Comparison of ENCODE assay signal across 1 cellular context in genomic region chr3:42853739-42854302, GRCh38.
TF ChIP-seq lines count a peak whose summit lies in the region.

No MANE protein-coding gene starts in this region.

TF ChIP-seq in HepG2, 621 proteins besides CTCF, POLR2A, EP300 and RAD21 (continued from another document and continues in another):
- TF ChIP-seq ZNF574 (CRISPR knock-in tag; IDR thresholded peaks at IDR 0.05) = peak; percentile 67; the same call in 1 of the 2 replicates
- peak; percentile 92 for TF ChIP-seq TBX2 (CRISPR knock-in tag; IDR thresholded peaks at IDR 0.05; ENCODE audit: borderline replicate concordance)
- peak; percentile 43 for TF ChIP-seq SKI (IDR thresholded peaks at IDR 0.05; ENCODE audit: partially characterized antibody)
- peak; percentile 94 for TF ChIP-seq RXRA (CRISPR knock-in tag; IDR thresholded peaks at IDR 0.05)
- TF ChIP-seq THAP11 (CRISPR knock-in tag; IDR thresholded peaks at IDR 0.05) = peak; percentile 57
- TF ChIP-seq MXI1 (IDR thresholded peaks at IDR 0.05; ENCODE audit: borderline replicate concordance, low read depth, low read length) = peak; percentile 60; the same call in 1 of the 3 replicates
- peak; percentile 96 for TF ChIP-seq NR2F6 (IDR thresholded peaks at IDR 0.05)
- TF ChIP-seq NR2F6 (CRISPR knock-in tag; IDR thresholded peaks at IDR 0.05) = peak; percentile 95
- TF ChIP-seq ZNF143 (CRISPR knock-in tag; IDR thresholded peaks at IDR 0.05) = no peak
- TF ChIP-seq KDM3A (CRISPR knock-in tag; IDR thresholded peaks at IDR 0.05; ENCODE audit: low read depth) = peak; percentile 41; the same call in 1 of the 2 replicates
- peak; percentile 79 for TF ChIP-seq ZNF280D (CRISPR knock-in tag; IDR thresholded peaks at IDR 0.05)
- TF ChIP-seq ZC3H13 (CRISPR knock-in tag; IDR thresholded peaks at IDR 0.05) = no peak
- no peak for TF ChIP-seq PLRG1 (conservative IDR thresholded peaks at IDR 0.05)
- TF ChIP-seq FOXP4 (CRISPR knock-in tag; IDR thresholded peaks at IDR 0.05) = peak; percentile 99
- peak; percentile 80 for TF ChIP-seq HNF4G (IDR thresholded peaks at IDR 0.05; ENCODE audit: borderline replicate concordance, low read depth, low read length)
- peak; percentile 46; the same call in 1 of the 2 replicates for TF ChIP-seq HNF4G (CRISPR knock-in tag; IDR thresholded peaks at IDR 0.05; ENCODE audit: borderline replicate concordance, low read depth)
- peak; percentile 100 for TF ChIP-seq FOXO1 (CRISPR knock-in tag; IDR thresholded peaks at IDR 0.05)
- TF ChIP-seq ZNF878 (CRISPR knock-in tag; IDR thresholded peaks at IDR 0.05) = peak; percentile 61; the same call in 1 of the 2 replicates
- no peak for TF ChIP-seq ZNF629 (CRISPR knock-in tag; conservative IDR thresholded peaks at IDR 0.05)
- TF ChIP-seq ZNF547 (CRISPR knock-in tag; IDR thresholded peaks at IDR 0.05) = peak; percentile 21; the same call in 1 of the 2 replicates
- peak; percentile 84 for TF ChIP-seq ELF3 (CRISPR knock-in tag; IDR thresholded peaks at IDR 0.05)
- peak; percentile 64 for TF ChIP-seq ASH2L (IDR thresholded peaks at IDR 0.05; ENCODE audit: insufficient read length, low read depth, low read length)
- TF ChIP-seq ISL2 (CRISPR knock-in tag; IDR thresholded peaks at IDR 0.05) = peak; percentile 95
- no peak for TF ChIP-seq RNF219 (CRISPR knock-in tag; IDR thresholded peaks at IDR 0.05)
- peak; percentile 96 for TF ChIP-seq SIX1 (CRISPR knock-in tag; IDR thresholded peaks at IDR 0.05; ENCODE audit: borderline replicate concordance)
- TF ChIP-seq GATAD1 (CRISPR knock-in tag; IDR thresholded peaks at IDR 0.05) = 0 out of 2 replicates have a peak, but pooled peaks have one; percentile 39
- TF ChIP-seq HMGXB3 (CRISPR knock-in tag; IDR thresholded peaks at IDR 0.05; ENCODE audit: borderline replicate concordance) = 0 out of 2 replicates have a peak, but pooled peaks have one; percentile 62
- TF ChIP-seq HMGXB4 (CRISPR knock-in tag; IDR thresholded peaks at IDR 0.05; ENCODE audit: borderline replicate concordance in 1 of 2, low read depth in 1 of 2) = peak in 1 of 2 experiments; percentile 46; a peak in 1 of 4 replicates
- TF ChIP-seq NKX3-1 (CRISPR knock-in tag; IDR thresholded peaks at IDR 0.05) = 0 out of 2 replicates have a peak, but pooled peaks have one; percentile 50
- peak; percentile 91 for TF ChIP-seq CREM (IDR thresholded peaks at IDR 0.05)
- no peak for TF ChIP-seq CREM (CRISPR knock-in tag; IDR thresholded peaks at IDR 0.05)
- no peak for TF ChIP-seq TRAFD1 (CRISPR knock-in tag; IDR thresholded peaks at IDR 0.05; ENCODE audit: borderline replicate concordance)
- peak; percentile 66; the same call in 1 of the 2 replicates for TF ChIP-seq ZNF292 (CRISPR knock-in tag; IDR thresholded peaks at IDR 0.05; ENCODE audit: borderline replicate concordance, low read depth)
- TF ChIP-seq FOXK2 (IDR thresholded peaks at IDR 0.05) = peak; percentile 87
- TF ChIP-seq BHLHE40 (IDR thresholded peaks at IDR 0.05; ENCODE audit: low read length) = peak; percentile 68
- no peak; the same call in 1 of the 2 replicates for TF ChIP-seq EHMT2 (IDR thresholded peaks at IDR 0.05; ENCODE audit: borderline replicate concordance, low read depth, low read length)
- TF ChIP-seq HDAC2 (CRISPR knock-in tag; IDR thresholded peaks at IDR 0.05) = peak; percentile 98
- TF ChIP-seq MLXIP (CRISPR knock-in tag; IDR thresholded peaks at IDR 0.05; ENCODE audit: borderline replicate concordance) = 0 out of 2 replicates have a peak, but pooled peaks have one; percentile 32
- TF ChIP-seq ZFX (CRISPR knock-in tag; IDR thresholded peaks at IDR 0.05; ENCODE audit: low read depth) = peak; percentile 46; the same call in 1 of the 2 replicates
